Comparison of ENCODE assay signal across 20 cellular contexts in genomic region chr1:174812656-174813055, GRCh38.
DNase-seq lines count a peak whose midpoint lies in the region; ATAC-seq and TF ChIP-seq lines count a peak whose summit lies in the region.
"Had no signal": no experiment of that assay in that cellular context is flagged by ENCODE, and none has a peak within 500 bp of the region (broad histone marks: within the 10 kb centered on the region; RNA-seq: fewer than 3 reads in every experiment).

No MANE protein-coding gene starts in this region.

- H4K8ac ChIP-seq in mesendoderm (ENCODE audit: low read depth, low read length) (no peak overlapping the region), trophoblast cell (ENCODE audit: low read depth, low read length) (no peak overlapping the region)

- H3K4me2 ChIP-seq in mesendoderm (ENCODE audit: low read length) (no peak overlapping the region), trophoblast cell (ENCODE audit: low read length) (no peak overlapping the region)

- H3K23ac ChIP-seq in mesendoderm (ENCODE audit: low read length), result no peak overlapping the region
- H3K23ac ChIP-seq in trophoblast cell (ENCODE audit: low read length), result no peak overlapping the region

- CTCF ChIA-PET in naive thymus-derived CD4-positive, alpha-beta T cell (lab: Charles Lee), result no interaction called here

- no peak overlapping the region for H2BK15ac ChIP-seq in mesendoderm (replicated peaks; ENCODE audit: low read depth)

- no peak overlapping the region for H2AK5ac ChIP-seq in mesendoderm (ENCODE audit: low read length)
- H2AK5ac ChIP-seq in trophoblast cell (ENCODE audit: low read length), result no peak overlapping the region

- H3K9ac ChIP-seq in mesendoderm (ENCODE audit: low read length), result no peak overlapping the region
- no peak overlapping the region for H3K9ac ChIP-seq in trophoblast cell (ENCODE audit: low read length)

- H3K79me1 ChIP-seq in mesendoderm (ENCODE audit: low read length), result no peaks in the 10 kb centered on the region
- no peaks in the 10 kb centered on the region for H3K79me1 ChIP-seq in trophoblast cell (ENCODE audit: low read length)

- H3K27ac Mint-ChIP-seq in naive thymus-derived CD4-positive, alpha-beta T cell, result peak overlapping the region in 1 of 9 donors; percentile 33
- H3K27ac Mint-ChIP-seq: mesothelial cell of epicardium had no signal

- POLR2A ChIA-PET in naive thymus-derived CD4-positive, alpha-beta T cell (lab: Charles Lee), result no interaction called here

- peaks cover 2% of the 10 kb centered on the region for H3K4me1 ChIP-seq in mesendoderm (ENCODE audit: control insufficient read depth, low read depth, low read length)
- no peaks in the 10 kb centered on the region for H3K4me1 ChIP-seq in naive thymus-derived CD4-positive, alpha-beta T cell (ENCODE audit: control insufficient read depth in 2 of 2, insufficient read depth in 2 of 2, low read length in 2 of 2)
- H3K4me1 ChIP-seq in upper lobe of left lung, result no peaks in the 10 kb centered on the region
- H3K4me1 ChIP-seq in trophoblast cell (ENCODE audit: control insufficient read depth in 1 of 2, insufficient read depth in 2 of 2, low read length in 2 of 2), result no peaks in the 10 kb centered on the region
- H3K4me1 ChIP-seq: adrenal gland, Peyer's patch had no signal

- no peak overlapping the region for H4K12ac ChIP-seq in trophoblast cell (ENCODE audit: low read depth, low read length)

- peaks cover 0 to 14% (median 5%) of the 10 kb centered on the region in 7 donors for H3K4me1 Mint-ChIP-seq in naive thymus-derived CD4-positive, alpha-beta T cell

- H3K79me2 ChIP-seq in mesendoderm (ENCODE audit: control insufficient read depth, insufficient read depth, low read length) (no peaks in the 10 kb centered on the region), trophoblast cell (ENCODE audit: control insufficient read depth, insufficient read depth, low read length, poor library complexity) (no peaks in the 10 kb centered on the region)

- no peak overlapping the region for H3K4me3 Mint-ChIP-seq in naive thymus-derived CD4-positive, alpha-beta T cell
- H3K4me3 Mint-ChIP-seq: CD4-positive, CD25-positive, alpha-beta regulatory T cell; mesothelial cell of epicardium had no signal

- no peaks in the 10 kb centered on the region for H3K36me3 ChIP-seq in mesendoderm (ENCODE audit: control insufficient read depth, insufficient read depth, low read length)
- H3K36me3 ChIP-seq in naive thymus-derived CD4-positive, alpha-beta T cell (ENCODE audit: control insufficient read depth in 2 of 3, insufficient read depth in 3 of 3, low read length in 3 of 3), result peaks cover 0 to 6% (median 0%) of the 10 kb centered on the region in 3 experiments
- H3K36me3 ChIP-seq in upper lobe of left lung, result no peaks in the 10 kb centered on the region
- H3K36me3 ChIP-seq in trophoblast cell (ENCODE audit: control insufficient read depth in 1 of 2, insufficient read depth in 2 of 2, low read length in 2 of 2), result no peaks in the 10 kb centered on the region
- H3K36me3 ChIP-seq: adrenal gland, Peyer's patch had no signal

- intact Hi-C loops in naive thymus-derived CD4-positive, alpha-beta T cell (cut with micrococcal nuclease), result no loop called here

- H3K9me3 Mint-ChIP-seq in naive thymus-derived CD4-positive, alpha-beta T cell, result no peaks in the 10 kb centered on the region
- H3K9me3 Mint-ChIP-seq: CD4-positive, CD25-positive, alpha-beta regulatory T cell; mesothelial cell of epicardium had no signal

- no peaks in the 10 kb centered on the region for H3K9me3 ChIP-seq in naive thymus-derived CD4-positive, alpha-beta T cell (ENCODE audit: control insufficient read depth in 2 of 3, low read length in 3 of 3)
- no peaks in the 10 kb centered on the region for H3K9me3 ChIP-seq in upper lobe of left lung
- no peaks in the 10 kb centered on the region for H3K9me3 ChIP-seq in trophoblast cell (ENCODE audit: insufficient read depth, low read depth, low read length)
- H3K9me3 ChIP-seq: adrenal gland, Peyer's patch, spleen had no signal

- no peak overlapping the region for H3K27ac ChIP-seq in mesendoderm (ENCODE audit: low read depth, low read length)
- H3K27ac ChIP-seq in naive thymus-derived CD4-positive, alpha-beta T cell (ENCODE audit: low read depth, low read length), result no peak overlapping the region
- no peak overlapping the region for H3K27ac ChIP-seq in upper lobe of left lung
- H3K27ac ChIP-seq in trophoblast cell (ENCODE audit: low read depth, low read length), result no peak overlapping the region
- H3K27ac ChIP-seq: adrenal gland, Peyer's patch, spleen had no signal

- peak overlapping the region; percentile 12 for H4K5ac ChIP-seq in mesendoderm (ENCODE audit: low read length)

- H2BK12ac ChIP-seq in trophoblast cell (ENCODE audit: low read length), result no peak overlapping the region

- H3K27me3 Mint-ChIP-seq in naive thymus-derived CD4-positive, alpha-beta T cell, result no peaks in the 10 kb centered on the region
- H3K27me3 Mint-ChIP-seq: CD4-positive, CD25-positive, alpha-beta regulatory T cell had no signal

- H3K4me3 ChIP-seq in choroid plexus epithelial cell (ENCODE audit: low read depth, low read length) (no peak overlapping the region), mesendoderm (ENCODE audit: low read length) (no peak overlapping the region), upper lobe of left lung (no peak overlapping the region), trophoblast cell (ENCODE audit: low read depth, low read length) (no peak overlapping the region)
- no peak overlapping the region for H3K4me3 ChIP-seq in naive thymus-derived CD4-positive, alpha-beta T cell (ENCODE audit: low read length)
- H3K4me3 ChIP-seq: adrenal gland, Peyer's patch, spleen had no signal

- no peak overlapping the region for H4K91ac ChIP-seq in trophoblast cell (ENCODE audit: low read depth, low read length)

- no peak for ATAC-seq in HG02885 (IDR thresholded peaks at IDR 0.05; ENCODE audit: poor library complexity, unreplicated experiment)
- ATAC-seq in naive thymus-derived CD4-positive, alpha-beta T cell, result no peak
- no peak for ATAC-seq in upper lobe of left lung (ENCODE audit: low FRiP score in 2 of 2)
- ATAC-seq: left colon, SK-N-SH treated with all-trans-retinoic acid at 6 μM for 48 hours had no signal

- H2BK5ac ChIP-seq in mesendoderm (ENCODE audit: low read length), result no peak overlapping the region
- H2BK5ac ChIP-seq in trophoblast cell (ENCODE audit: low read depth, low read length, poor library complexity), result no peak overlapping the region

- no peaks in the 10 kb centered on the region for H3K27me3 ChIP-seq in mesendoderm (ENCODE audit: insufficient read depth, low read length, poor library complexity)
- no peaks in the 10 kb centered on the region for H3K27me3 ChIP-seq in naive thymus-derived CD4-positive, alpha-beta T cell (ENCODE audit: control insufficient read depth in 2 of 2, insufficient read depth in 2 of 2, low read length in 2 of 2)
- no peaks in the 10 kb centered on the region for H3K27me3 ChIP-seq in upper lobe of left lung
- H3K27me3 ChIP-seq in trophoblast cell (ENCODE audit: insufficient read depth, low read length), result no peaks in the 10 kb centered on the region
- H3K27me3 ChIP-seq: adrenal gland, Peyer's patch, spleen had no signal

- H2BK120ac ChIP-seq in mesendoderm (ENCODE audit: low read depth, low read length), result no peak overlapping the region
- no peak overlapping the region for H2BK120ac ChIP-seq in trophoblast cell (ENCODE audit: insufficient read depth, low read length, poor library complexity)

- DNase-seq in ELR (ENCODE audit: low read depth) (peak; percentile 53), NCI-H146 (lab: John Stamatoyannopoulos, UW) (peak; percentile 51), choroid plexus epithelial cell (ENCODE audit: low read depth) (peak; percentile 36), mesendoderm (peak; percentile 48), upper lobe of left lung (no peak), trophoblast cell (no peak)
- no peak for DNase-seq in naive thymus-derived CD4-positive, alpha-beta T cell
- DNase-seq: activated CD4-positive, CD25-positive, alpha-beta regulatory T cell treated with anti-CD3 and anti-CD28 coated beads, Interleukin-2, amount 50 U/mL, for 72 hours; activated effector memory CD4-positive, alpha-beta T cell treated with anti-CD3 and anti-CD28 coated beads, Interleukin-2, amount 50 U/mL, for 16 hours; adrenal gland; CD4-positive, CD25-positive, alpha-beta regulatory T cell; dermis blood vessel endothelial cell; DMS79; left colon; Peyer's patch; spleen; T1000 had no signal

- H3K14ac ChIP-seq in trophoblast cell (ENCODE audit: low read length), result no peak overlapping the region

- TF ChIP-seq POLR2A in upper lobe of left lung (IDR thresholded peaks at IDR 0.05), result no peak

- H3K18ac ChIP-seq in mesendoderm (ENCODE audit: low read length), result no peak overlapping the region
- H3K18ac ChIP-seq in trophoblast cell (ENCODE audit: low read length), result no peak overlapping the region

- peaks cover 0 to 32% (median 22%) of the 10 kb centered on the region in 5 donors for H3K36me3 Mint-ChIP-seq in naive thymus-derived CD4-positive, alpha-beta T cell
- H3K36me3 Mint-ChIP-seq: mesothelial cell of epicardium had no signal

- no peak overlapping the region for H3K56ac ChIP-seq in mesendoderm (ENCODE audit: low read length)

- TF ChIP-seq CTCF in choroid plexus epithelial cell (conservative IDR thresholded peaks at IDR 0.05; ENCODE audit: low read depth, low read length), result no peak
- no peak for TF ChIP-seq CTCF in upper lobe of left lung (IDR thresholded peaks at IDR 0.05)

- TF ChIP-seq EP300 in upper lobe of left lung (IDR thresholded peaks at IDR 0.05), result no peak

- H2AFZ ChIP-seq in trophoblast cell (ENCODE audit: insufficient read depth, low read length, poor library complexity), result no peak overlapping the region

- H3K4ac ChIP-seq in mesendoderm (ENCODE audit: low read depth, low read length) (no peak overlapping the region), trophoblast cell (ENCODE audit: low read depth, low read length) (no peak overlapping the region)

Comparison
In these comparisons a context has a peak if more than half of its experiments do, and no peak if none do; other contexts are left out.
1. DNase-seq: peak in ELR (single experiment), NCI-H146 (single experiment), choroid plexus epithelial cell (single experiment) and mesendoderm (single experiment); none in naive thymus-derived CD4-positive, alpha-beta T cell (0 of 9), upper lobe of left lung (0 of 2) and trophoblast cell (0 of 2).